In genomic region chr22:17523925-17524324, GRCh38 we compare ENCODE assay signal across 37 cellular contexts. TPM values are rescaled to one million over a fixed set of nuclear protein-coding genes. Genes with fewer than 3 reads are reported as not detected.
"Had no signal": no experiment of that assay in that cellular context is flagged by ENCODE, and none has a peak within 500 bp of the region (broad histone marks: within the 10 kb centered on the region; RNA-seq: fewer than 3 reads in every experiment).

No MANE protein-coding gene starts in this region.

- H3K36me3 ChIP-seq: adrenal gland, colonic mucosa, WERI-Rb-1 had no signal

- H3K27ac ChIP-seq: adrenal gland, body of pancreas, colonic mucosa, WERI-Rb-1 had no signal

- ATAC-seq: activated CD4-positive, alpha-beta T cell treated with anti-CD3 and anti-CD28 coated beads for 36 hours; activated CD8-positive, alpha-beta memory T cell treated with anti-CD3 and anti-CD28 coated beads, Interleukin-2, amount 10 ng/mL, durations not matched to agents 7 days and 5 days; activated CD8-positive, alpha-beta T cell treated with anti-CD3 and anti-CD28 coated beads, Interleukin-2, amount 10 ng/mL, durations not matched to agents 7 days and 5 days; activated naive CD8-positive, alpha-beta T cell treated with anti-CD3 and anti-CD28 coated beads, Interleukin-2, amount 50 U/mL, for 24 hours; body of pancreas; esophagus mucosa; T-helper 17 cell had no signal

- H3K36me3 Mint-ChIP-seq: activated CD4-positive, alpha-beta memory T cell treated with anti-CD3 and anti-CD28 coated beads for 36 hours; activated CD8-positive, alpha-beta memory T cell treated with anti-CD3 and anti-CD28 coated beads, Interleukin-2, amount 10 ng/mL, durations not matched to agents 7 days and 5 days; activated naive CD4-positive, alpha-beta T cell treated with anti-CD3 and anti-CD28 coated beads, Interleukin-2, amount 50 U/mL, for 24 hours; activated naive CD8-positive, alpha-beta T cell treated with anti-CD3 and anti-CD28 coated beads for 36 hours had no signal

- H3K4me3 Mint-ChIP-seq: activated CD4-positive, alpha-beta memory T cell treated with anti-CD3 and anti-CD28 coated beads for 36 hours; activated CD4-positive, alpha-beta T cell treated with anti-CD3 and anti-CD28 coated beads for 36 hours; activated CD4-positive, alpha-beta T cell treated with anti-CD3 and anti-CD28 coated beads, Interleukin-2, amount 10 ng/mL, durations not matched to agents 24 days and 14 days; activated CD8-positive, alpha-beta memory T cell treated with anti-CD3 and anti-CD28 coated beads, Interleukin-2, amount 10 ng/mL, durations not matched to agents 7 days and 5 days; activated CD8-positive, alpha-beta T cell treated with anti-CD3 and anti-CD28 coated beads, Interleukin-2, amount 10 ng/mL, durations not matched to agents 7 days and 5 days; activated naive CD4-positive, alpha-beta T cell treated with anti-CD3 and anti-CD28 coated beads for 36 hours; activated naive CD4-positive, alpha-beta T cell treated with anti-CD3 and anti-CD28 coated beads, Interleukin-2, amount 50 U/mL, for 24 hours; activated naive CD8-positive, alpha-beta T cell treated with anti-CD3 and anti-CD28 coated beads for 36 hours; activated naive CD8-positive, alpha-beta T cell treated with anti-CD3 and anti-CD28 coated beads, Interleukin-2, amount 50 U/mL, for 24 hours; activated T-helper 1 cell treated with anti-CD3 and anti-CD28 coated beads, Interleukin-12 subunit alpha, Interleukin-12 subunit beta, Interleukin-2, Interleukin-4 antibody, amounts not matched to agents 30 ng/mL and 10 ng/mL and 1 ng/mL, durations not matched to agents 14 hours and 24 hours and 36 hours; T-helper 17 cell; T-helper 2 cell treated with Interferon-gamma antibody and Interleukin-4, amounts not matched to agents 5 μg/mL and 100 μg/mL, for 36 hours had no signal

- H3K27me3 ChIP-seq: adrenal gland, body of pancreas, colonic mucosa had no signal

- FAIRE-seq: endometrium, frontal cortex had no signal

- H3K27ac Mint-ChIP-seq: activated CD4-positive, alpha-beta memory T cell treated with anti-CD3 and anti-CD28 coated beads for 36 hours; activated CD4-positive, alpha-beta T cell treated with anti-CD3 and anti-CD28 coated beads for 36 hours; activated CD4-positive, alpha-beta T cell treated with anti-CD3 and anti-CD28 coated beads, Interleukin-2, amount 10 ng/mL, durations not matched to agents 24 days and 14 days; activated CD8-positive, alpha-beta memory T cell treated with anti-CD3 and anti-CD28 coated beads, Interleukin-2, amount 10 ng/mL, durations not matched to agents 7 days and 5 days; activated CD8-positive, alpha-beta T cell treated with anti-CD3 and anti-CD28 coated beads, Interleukin-2, amount 10 ng/mL, durations not matched to agents 7 days and 5 days; activated naive CD4-positive, alpha-beta T cell treated with anti-CD3 and anti-CD28 coated beads for 36 hours; activated naive CD8-positive, alpha-beta T cell treated with anti-CD3 and anti-CD28 coated beads for 36 hours; activated naive CD8-positive, alpha-beta T cell treated with anti-CD3 and anti-CD28 coated beads, Interleukin-2, amount 50 U/mL, for 24 hours; activated T-helper 1 cell treated with anti-CD3 and anti-CD28 coated beads, Interleukin-12 subunit alpha, Interleukin-12 subunit beta, Interleukin-2, Interleukin-4 antibody, amounts not matched to agents 30 ng/mL and 10 ng/mL and 1 ng/mL, durations not matched to agents 14 hours and 24 hours and 36 hours; activated T-helper 2 cell treated with anti-CD3 and anti-CD28 coated beads, Interferon-gamma antibody, Interleukin-2, Interleukin-4, amounts not matched to agents 10 μg/mL and 5 μg/mL and 100 μg/mL, durations not matched to agents 14 hours and 24 hours and 36 hours; T-helper 17 cell; T-helper 2 cell treated with Interferon-gamma antibody and Interleukin-4, amounts not matched to agents 5 μg/mL and 100 μg/mL, for 36 hours had no signal

- H3K4me1 ChIP-seq: adrenal gland, body of pancreas, colonic mucosa had no signal

- H3K9me3 ChIP-seq: adrenal gland, body of pancreas, colonic mucosa had no signal

- DNase-seq: activated CD4-positive, alpha-beta memory T cell treated with anti-CD3 and anti-CD28 coated beads for 36 hours; activated CD4-positive, alpha-beta T cell treated with anti-CD3 and anti-CD28 coated beads for 36 hours; activated CD4-positive, alpha-beta T cell treated with anti-CD3 and anti-CD28 coated beads, Interleukin-2, amount 10 ng/mL, durations not matched to agents 24 days and 14 days; activated CD4-positive, CD25-positive, alpha-beta regulatory T cell; activated CD4-positive, CD25-positive, alpha-beta regulatory T cell treated with anti-CD3 and anti-CD28 coated beads, Interleukin-2, amount 50 U/mL, for 72 hours; activated CD8-positive, alpha-beta memory T cell treated with anti-CD3 and anti-CD28 coated beads, Interleukin-2, amount 10 ng/mL, durations not matched to agents 7 days and 5 days; activated CD8-positive, alpha-beta memory T cell treated with anti-CD3 and anti-CD28 coated beads, Interleukin-2, amount 50 U/mL, for 4 hours; activated CD8-positive, alpha-beta T cell treated with anti-CD3 and anti-CD28 coated beads, Interleukin-2, amount 10 ng/mL, durations not matched to agents 7 days and 5 days; activated effector memory CD4-positive, alpha-beta T cell treated with anti-CD3 and anti-CD28 coated beads, Interleukin-2, amount 50 U/mL, for 16 hours; activated naive CD4-positive, alpha-beta T cell treated with anti-CD3 and anti-CD28 coated beads for 36 hours; activated naive CD8-positive, alpha-beta T cell treated with anti-CD3 and anti-CD28 coated beads for 36 hours; activated naive CD8-positive, alpha-beta T cell treated with anti-CD3 and anti-CD28 coated beads, Interleukin-2, amount 50 U/mL, for 24 hours; activated T-cell treated with anti-CD3 and anti-CD28 coated beads, Interleukin-2, amount 50 U/mL, for 1 hour; activated T-cell treated with anti-CD3 and anti-CD28 coated beads, Interleukin-2, amount 50 U/mL, for 48 hours; adrenal gland; amygdala; aorta; body of pancreas; caudate nucleus; colonic mucosa; effector CD8-positive, alpha-beta T cell; foreskin fibroblast; T-helper 1 cell; T-helper 17 cell; T1000; WERI-Rb-1 had no signal

- H3K9me3 Mint-ChIP-seq: activated CD4-positive, alpha-beta memory T cell treated with anti-CD3 and anti-CD28 coated beads for 36 hours; activated CD4-positive, alpha-beta T cell treated with anti-CD3 and anti-CD28 coated beads, Interleukin-2, amount 10 ng/mL, durations not matched to agents 24 days and 14 days; activated naive CD4-positive, alpha-beta T cell treated with anti-CD3 and anti-CD28 coated beads for 36 hours; activated naive CD4-positive, alpha-beta T cell treated with anti-CD3 and anti-CD28 coated beads, Interleukin-2, amount 50 U/mL, for 24 hours; activated naive CD8-positive, alpha-beta T cell treated with anti-CD3 and anti-CD28 coated beads for 36 hours; activated naive CD8-positive, alpha-beta T cell treated with anti-CD3 and anti-CD28 coated beads, Interleukin-2, amount 50 U/mL, for 24 hours; activated T-helper 1 cell treated with anti-CD3 and anti-CD28 coated beads, Interleukin-12 subunit alpha, Interleukin-12 subunit beta, Interleukin-2, Interleukin-4 antibody, amounts not matched to agents 30 ng/mL and 10 ng/mL and 1 ng/mL, durations not matched to agents 14 hours and 24 hours and 36 hours; activated T-helper 2 cell treated with anti-CD3 and anti-CD28 coated beads, Interferon-gamma antibody, Interleukin-2, Interleukin-4, amounts not matched to agents 10 μg/mL and 5 μg/mL and 100 μg/mL, durations not matched to agents 14 hours and 24 hours and 36 hours; T-helper 2 cell treated with Interferon-gamma antibody and Interleukin-4, amounts not matched to agents 5 μg/mL and 100 μg/mL, for 36 hours had no signal

- H3K4me3 ChIP-seq: adrenal gland, body of pancreas, colonic mucosa had no signal

RNA-seq across cellular contexts. Expression of gene SLC25A18, which starts 39.4 kb away (rescaled TPM):
- total RNA-seq: activated CD4-positive, alpha-beta memory T cell treated with anti-CD3 and anti-CD28 coated beads for 36 hours; activated CD4-positive, alpha-beta T cell treated with anti-CD3 and anti-CD28 coated beads for 36 hours; activated CD4-positive, alpha-beta T cell treated with anti-CD3 and anti-CD28 coated beads, Interleukin-2, amount 10 ng/mL, durations not matched to agents 24 days and 14 days; activated CD8-positive, alpha-beta memory T cell treated with anti-CD3 and anti-CD28 coated beads for 36 hours; activated CD8-positive, alpha-beta memory T cell treated with anti-CD3 and anti-CD28 coated beads, Interleukin-2, amount 10 ng/mL, durations not matched to agents 7 days and 5 days; activated CD8-positive, alpha-beta T cell treated with anti-CD3 and anti-CD28 coated beads, Interleukin-2, amount 10 ng/mL, durations not matched to agents 7 days and 5 days; activated naive CD4-positive, alpha-beta T cell treated with anti-CD3 and anti-CD28 coated beads for 36 hours; activated naive CD8-positive, alpha-beta T cell treated with anti-CD3 and anti-CD28 coated beads for 36 hours; activated T-helper 1 cell treated with anti-CD3 and anti-CD28 coated beads, Interleukin-12 subunit alpha, Interleukin-12 subunit beta, Interleukin-2, Interleukin-4 antibody, amounts not matched to agents 30 ng/mL and 10 ng/mL and 1 ng/mL, durations not matched to agents 14 hours and 24 hours and 36 hours; activated T-helper 2 cell treated with anti-CD3 and anti-CD28 coated beads, Interferon-gamma antibody, Interleukin-2, Interleukin-4, amounts not matched to agents 10 μg/mL and 5 μg/mL and 100 μg/mL, durations not matched to agents 14 hours and 24 hours and 36 hours; chondrocyte; colonic mucosa; dermis microvascular lymphatic vessel endothelial cell; epithelial cell of proximal tubule; T-helper 17 cell had no signal
